22 cellular contexts compared by ENCODE assay signal in the genomic region with DNA sequence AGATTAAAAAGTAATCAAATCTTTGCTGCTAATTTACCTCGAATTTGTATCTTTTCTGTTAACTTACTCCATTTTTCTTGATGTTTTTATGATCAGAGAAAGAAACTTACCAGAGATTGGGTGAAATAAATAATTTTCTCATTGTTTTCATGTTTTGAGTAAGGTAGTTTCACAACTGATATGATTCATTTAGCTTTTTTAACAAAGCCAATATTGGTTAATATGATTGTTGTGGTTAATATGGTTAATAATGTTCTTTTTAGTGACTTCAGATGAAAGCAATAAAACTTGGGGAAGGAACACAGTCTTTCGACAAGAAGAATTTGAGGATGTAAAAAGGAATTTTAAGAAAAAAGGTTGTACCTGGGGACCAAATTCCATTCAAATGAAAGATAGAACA. TPM values are rescaled to one million over a fixed set of nuclear protein-coding genes. Genes with fewer than 3 reads are reported as not detected.
DNase-seq lines count a peak whose midpoint lies in the region; ATAC-seq and TF ChIP-seq lines count a peak whose summit lies in the region.
"Had no signal": no experiment of that assay in that cellular context is flagged by ENCODE, and none has a peak within 500 bp of the region (broad histone marks: within the 10 kb centered on the region; RNA-seq: fewer than 3 reads in every experiment).

No MANE protein-coding gene starts in this region.

- CTCF ChIA-PET in Caco-2 (lab: Charles Lee) = no interaction called here

- H3K27me3 Mint-ChIP-seq in activated T-helper 17 cell treated with anti-CD3 and anti-CD28 coated beads, Interleukin-2, amount 50 U/mL, for 72 hours = no peaks in the 10 kb centered on the region
- H3K27me3 Mint-ChIP-seq in endodermal cell (ENCODE audit: insufficient read depth) (no peaks in the 10 kb centered on the region), Caco-2 (ENCODE audit: insufficient read depth, unreplicated experiment) (no peaks in the 10 kb centered on the region)
- H3K27me3 Mint-ChIP-seq: CD4-positive, alpha-beta memory T cell had no signal

- H3K27ac Mint-ChIP-seq in activated T-helper 17 cell treated with anti-CD3 and anti-CD28 coated beads, Interleukin-2, amount 50 U/mL, for 72 hours = peak overlapping the region; percentile 73
- no peak overlapping the region for H3K27ac Mint-ChIP-seq in endodermal cell
- H3K27ac Mint-ChIP-seq in Caco-2 (ENCODE audit: unreplicated experiment) = no peak overlapping the region
- H3K27ac Mint-ChIP-seq: CD4-positive, alpha-beta memory T cell had no signal

- H3K36me3 Mint-ChIP-seq in activated T-helper 17 cell treated with anti-CD3 and anti-CD28 coated beads, Interleukin-2, amount 50 U/mL, for 72 hours (ENCODE audit: low read depth) = peaks cover 5% of the 10 kb centered on the region
- H3K36me3 Mint-ChIP-seq in endodermal cell (ENCODE audit: low read depth) = peaks cover 20% of the 10 kb centered on the region
- H3K36me3 Mint-ChIP-seq in Caco-2 (ENCODE audit: insufficient read depth, unreplicated experiment) = no peaks in the 10 kb centered on the region

- H3K9me3 ChIP-seq in osteoblast (ENCODE audit: low read depth, low read length) (no peaks in the 10 kb centered on the region), endodermal cell (ENCODE audit: control insufficient read depth, low read length) (no peaks in the 10 kb centered on the region), Caco-2 (no peaks in the 10 kb centered on the region)

- WGBS in endodermal cell (ENCODE audit: insufficient coverage in 1 of 2, insufficient read length in 1 of 2), 2 experiments = 93 to 96% methylated on average over 1 to 2 of the region's 2 CpGs

- H4K20me1 ChIP-seq in osteoblast (ENCODE audit: insufficient read depth, low read length) = no peaks in the 10 kb centered on the region

- no peak overlapping the region for H3K4me2 ChIP-seq in osteoblast (ENCODE audit: insufficient read depth, low read length)
- H3K4me2 ChIP-seq: GM23338 had no signal

- H3K9me3 Mint-ChIP-seq in activated T-helper 17 cell treated with anti-CD3 and anti-CD28 coated beads, Interleukin-2, amount 50 U/mL, for 72 hours = no peaks in the 10 kb centered on the region
- H3K9me3 Mint-ChIP-seq in endodermal cell (no peaks in the 10 kb centered on the region), Caco-2 (ENCODE audit: unreplicated experiment) (no peaks in the 10 kb centered on the region)
- H3K9me3 Mint-ChIP-seq: CD4-positive, alpha-beta memory T cell; GM23338; H9 had no signal

- intact Hi-C loops in Caco-2 (cut with micrococcal nuclease; ENCODE audit: unreplicated experiment) = no loop called here

- H3K4me3 ChIP-seq in osteoblast (ENCODE audit: insufficient read depth, low read length) = no peak overlapping the region
- H3K4me3 ChIP-seq in endodermal cell (ENCODE audit: low read length) = no peak overlapping the region
- H3K4me3 ChIP-seq in Caco-2 (ENCODE audit: low read depth, low read length) = no peak overlapping the region
- H3K4me3 ChIP-seq: GM23338 had no signal

- ATAC-seq in GM18517 (IDR thresholded peaks at IDR 0.05; ENCODE audit: unreplicated experiment) (peak; percentile 63), HG03175 (IDR thresholded peaks at IDR 0.05; ENCODE audit: unreplicated experiment) (peak; percentile 53), omental fat pad (ENCODE audit: low FRiP score) (no peak)
- no peak for ATAC-seq in activated T-helper 17 cell treated with anti-CD3 and anti-CD28 coated beads, Interleukin-2, amount 50 U/mL, for 72 hours (replicated peaks)
- ATAC-seq: GM23338 had no signal

- H3K4me1 Mint-ChIP-seq in activated T-helper 17 cell treated with anti-CD3 and anti-CD28 coated beads, Interleukin-2, amount 50 U/mL, for 72 hours = peaks cover 11% of the 10 kb centered on the region
- H3K4me1 Mint-ChIP-seq in endodermal cell = peaks cover 11% of the 10 kb centered on the region
- no peaks in the 10 kb centered on the region for H3K4me1 Mint-ChIP-seq in Caco-2 (ENCODE audit: low read depth, unreplicated experiment)
- H3K4me1 Mint-ChIP-seq: CD4-positive, alpha-beta memory T cell had no signal

- H3K4me3 Mint-ChIP-seq in activated T-helper 17 cell treated with anti-CD3 and anti-CD28 coated beads, Interleukin-2, amount 50 U/mL, for 72 hours = no peak overlapping the region
- H3K4me3 Mint-ChIP-seq in endodermal cell (no peak overlapping the region), Caco-2 (ENCODE audit: unreplicated experiment) (no peak overlapping the region)
- H3K4me3 Mint-ChIP-seq: CD4-positive, alpha-beta memory T cell; GM23338; H9 had no signal

- POLR2A ChIA-PET in Caco-2 (lab: Charles Lee) = no interaction called here

- H3K9ac ChIP-seq in endodermal cell (ENCODE audit: extremely low read depth, low read length, poor library complexity, severe bottlenecking) = no peak overlapping the region

- H3K4me1 ChIP-seq in osteoblast (ENCODE audit: insufficient read depth, low read length) (no peaks in the 10 kb centered on the region), endodermal cell (ENCODE audit: control insufficient read depth, insufficient read depth, low read length) (no peaks in the 10 kb centered on the region), Caco-2 (no peaks in the 10 kb centered on the region)

- TF ChIP-seq CTCF in osteoblast (IDR thresholded peaks at IDR 0.05; ENCODE audit: extremely low read depth, low read depth, low read length) = no peak
- TF ChIP-seq CTCF in omental fat pad (IDR thresholded peaks at IDR 0.05) = no peak
- TF ChIP-seq CTCF in endodermal cell (conservative IDR thresholded peaks at IDR 0.05) = no peak
- TF ChIP-seq CTCF in Caco-2 (IDR thresholded peaks at IDR 0.05; ENCODE audit: insufficient read depth in 1 of 2, low read depth in 1 of 2, low read length in 1 of 2, severe bottlenecking in 1 of 2, unreplicated experiment in 1 of 2) = no peak

- H3K27me3 ChIP-seq in osteoblast (ENCODE audit: insufficient read depth, low read length) = no peaks in the 10 kb centered on the region
- no peaks in the 10 kb centered on the region for H3K27me3 ChIP-seq in endodermal cell (ENCODE audit: control insufficient read depth, insufficient read depth, low read length, poor library complexity, severe bottlenecking)
- no peaks in the 10 kb centered on the region for H3K27me3 ChIP-seq in Caco-2 (replicated peaks; ENCODE audit: control insufficient read depth, insufficient read depth, low read length)

- H3K79me2 ChIP-seq in osteoblast (ENCODE audit: insufficient read depth, low read length) = no peaks in the 10 kb centered on the region

- DNase-seq in osteoblast (ENCODE audit: insufficient read length, low spot score, missing footprints) = peak; percentile 23
- no peak for DNase-seq in ACHN
- DNase-seq in omental fat pad (ENCODE audit: low spot score) = no peak
- DNase-seq in endodermal cell = no peak
- no peak for DNase-seq in Caco-2
- DNase-seq: AML-193; Calu3; CD4-positive, alpha-beta memory T cell; DMS 273 treated with DMSO at 0.1 percent for 48 hours; DMS53; DND-41; EL; H9; IMR-90; Karpas-422; KBM-7 had no signal

- H3K36me3 ChIP-seq in osteoblast (ENCODE audit: insufficient read depth, low read length) (no peaks in the 10 kb centered on the region), endodermal cell (ENCODE audit: control insufficient read depth, insufficient read depth, low read length) (no peaks in the 10 kb centered on the region), Caco-2 (ENCODE audit: control insufficient read depth, insufficient read depth, low read length) (no peaks in the 10 kb centered on the region)

- H2AFZ ChIP-seq in osteoblast (ENCODE audit: low read length) = no peak overlapping the region
- H2AFZ ChIP-seq: GM23338 had no signal

- H3K27ac ChIP-seq in osteoblast (ENCODE audit: low read depth, low read length) (no peak overlapping the region), endodermal cell (ENCODE audit: low read depth, low read length) (no peak overlapping the region)
- H3K27ac ChIP-seq: C4-2B had no signal

- BruUV-seq in Caco-2 (replicated peaks; lab: Mats Ljungman, UMichigan) = no TSS peak

- in situ Hi-C loops in ACHN (cut with HindIII; ENCODE audit: low pct_ligation_motif_present, low pct_unique_long_range_greater_than_20kb, low sequenced_read_pairs) = no loop called here

RNA-seq across cellular contexts. Expression of gene MAP3K21, which starts 48.1 kb away (rescaled TPM):
- total RNA-seq in activated T-helper 17 cell treated with anti-CD3 and anti-CD28 coated beads, Interleukin-2, amount 50 U/mL, for 72 hours = 10 to 100 TPM in 1 of 2 donors, 1 to 10 TPM in 1; 7.3 to 17.7 TPM
- total RNA-seq in osteoblast = under 0.01 TPM in 2 replicates
- 1 to 10 TPM; 1.3 to 5.5 (median 3.0) TPM for total RNA-seq in omental fat pad
- 10 to 100 TPM in 1 of 2 donors, 1 to 10 TPM in 1; 9.4 to 14.6 TPM for total RNA-seq in endodermal cell
- 2.2 TPM for polyA plus RNA-seq in endodermal cell (2013, experiment 1 of 2)
- 2.0 TPM for polyA plus RNA-seq in endodermal cell (2013, experiment 2 of 2)
- 9.6 and 10.4 TPM in 2 replicates for total RNA-seq in Caco-2 (2022)
- total RNA-seq: G401 had no signal

Comparison
In these comparisons a context has a peak if more than half of its experiments do, and no peak if none do; other contexts are left out.
1. ATAC-seq: peak in GM18517 (single experiment) and HG03175 (single experiment); none in activated T-helper 17 cell treated with anti-CD3 and anti-CD28 coated beads, Interleukin-2, amount 50 U/mL, for 72 hours (single experiment) and omental fat pad (single experiment).